ENCODE assay signal across 15 cellular contexts in genomic region chr4:41506071-41506470, GRCh38. TPM values are rescaled to one million over a fixed set of nuclear protein-coding genes. Genes with fewer than 3 reads are reported as not detected.
DNase-seq lines count a peak whose midpoint lies in the region; ATAC-seq and TF ChIP-seq lines count a peak whose summit lies in the region.
"Had no signal": no experiment of that assay in that cellular context is flagged by ENCODE, and none has a peak within 500 bp of the region (broad histone marks: within the 10 kb centered on the region; RNA-seq: fewer than 3 reads in every experiment).

No MANE protein-coding gene starts in this region.

- no peak for TF ChIP-seq CTCF in HFFc6 (IDR thresholded peaks at IDR 0.05)
- TF ChIP-seq CTCF in body of pancreas (IDR thresholded peaks at IDR 0.05): no peak
- TF ChIP-seq CTCF in lung (IDR thresholded peaks at IDR 0.05; ENCODE audit: control extremely low read depth, extremely low read depth): no peak
- no peak for TF ChIP-seq CTCF in mesothelial cell of epicardium (IDR thresholded peaks at IDR 0.05; ENCODE audit: unreplicated experiment)

- H3K27me3 Mint-ChIP-seq in HFFc6 (ENCODE audit: insufficient read depth): peaks cover 3% of the 10 kb centered on the region; the same call in 1 of the 2 replicates
- H3K27me3 Mint-ChIP-seq in mesothelial cell of epicardium (ENCODE audit: low read depth): no peaks in the 10 kb centered on the region
- H3K27me3 Mint-ChIP-seq: activated naive CD8-positive, alpha-beta T cell had no signal

- H3K27me3 ChIP-seq in ACC112 (ENCODE audit: insufficient read depth, low read length) (no peaks in the 10 kb centered on the region), body of pancreas (no peaks in the 10 kb centered on the region), lung (ENCODE audit: control insufficient read depth, insufficient read depth) (no peaks in the 10 kb centered on the region)
- H3K27me3 ChIP-seq: esophagus squamous epithelium had no signal

- H3K79me2 ChIP-seq in ACC112 (ENCODE audit: control insufficient read depth, insufficient read depth, low read length, unreplicated experiment): no peaks in the 10 kb centered on the region

- WGBS in body of pancreas, 2 donors: 31 to 52% methylated on average over 3 of the region's 3 CpGs
- WGBS in lung, 2 donors: 47 to 68% methylated on average over 3 of the region's 3 CpGs

- H3K4me1 Mint-ChIP-seq in HFFc6 (ENCODE audit: low read depth) (peaks cover 80% of the 10 kb centered on the region), mesothelial cell of epicardium (peaks cover 9% of the 10 kb centered on the region)
- H3K4me1 Mint-ChIP-seq: activated B cell treated with CpG ODN at 0.5 μM for 24 hours had no signal

- H3K4me1 ChIP-seq in ACC112 (ENCODE audit: control insufficient read depth, insufficient read depth, low read length, unreplicated experiment): peaks cover 4% of the 10 kb centered on the region
- peaks cover 10% of the 10 kb centered on the region for H3K4me1 ChIP-seq in body of pancreas
- H3K4me1 ChIP-seq in lung (ENCODE audit: control insufficient read depth in 2 of 2, insufficient read depth in 2 of 2, low read length in 2 of 2): peaks cover 2 to 21% of the 10 kb centered on the region in 2 donors

- DNase-seq in HFFc6 (peak; percentile 60), body of pancreas (no peak), lung (ENCODE audit: low spot score) (no peak), T-helper 2 cell (no peak), mesothelial cell of epicardium (ENCODE audit: low spot score in 2 of 2, unreplicated experiment in 2 of 2) (no peak)
- no peak for DNase-seq in stimulated activated CD4-positive, alpha-beta T cell treated with anti-CD3 and anti-CD28 coated beads, Interleukin-4, amount 100 ng/mL, for 1 hour
- DNase-seq: activated B cell treated with CpG ODN at 0.5 μM for 24 hours; activated CD8-positive, alpha-beta memory T cell treated with anti-CD3 and anti-CD28 coated beads, Interleukin-2, amount 50 U/mL, for 48 hours; esophagus squamous epithelium; NK-92 treated with Interleukin-12 subunit alpha and Interleukin-12 subunit beta, amount 100 ng/mL, for 24 hours; stimulated activated CD4-positive, alpha-beta T cell treated with anti-CD3 and anti-CD28 coated beads, Interleukin-12 subunit alpha, Interleukin-12 subunit beta, amount 100 ng/mL, for 4 hours had no signal

- H3K27ac ChIP-seq in ACC112 (ENCODE audit: low read depth, low read length) (0 out of 2 replicates have a peak overlapping the region, but pooled peaks have one; percentile 13), body of pancreas (peak overlapping the region in 2 of 4 donors; percentile 10 to 42), lung (ENCODE audit: low read depth in 1 of 2, low read length in 1 of 2) (no peak overlapping the region)
- H3K27ac ChIP-seq: esophagus squamous epithelium, SK-N-MC had no signal

- H3K9me3 ChIP-seq in body of pancreas (no peaks in the 10 kb centered on the region), lung (ENCODE audit: control insufficient read depth in 2 of 2, insufficient read depth in 1 of 2, low read length in 1 of 2) (no peaks in the 10 kb centered on the region)
- H3K9me3 ChIP-seq: esophagus squamous epithelium had no signal

- H3K4me3 Mint-ChIP-seq in HFFc6 (peak overlapping the region; percentile 51; the same call in 1 of the 2 replicates), mesothelial cell of epicardium (no peak overlapping the region)
- H3K4me3 Mint-ChIP-seq: activated B cell treated with CpG ODN at 0.5 μM for 24 hours; activated naive CD8-positive, alpha-beta T cell had no signal

- no peaks in the 10 kb centered on the region for H3K36me3 ChIP-seq in ACC112 (ENCODE audit: insufficient read depth, low read length)
- no peaks in the 10 kb centered on the region for H3K36me3 ChIP-seq in body of pancreas (replicated peaks in 1 of 2; ENCODE audit: insufficient read depth in 1 of 2, low read depth in 2 of 2)
- no peaks in the 10 kb centered on the region for H3K36me3 ChIP-seq in lung (ENCODE audit: control insufficient read depth in 2 of 2, insufficient read depth in 2 of 2, low read length in 2 of 2)
- H3K36me3 ChIP-seq: esophagus squamous epithelium had no signal

- no peak overlapping the region for H2AFZ ChIP-seq in ACC112 (ENCODE audit: low read length, unreplicated experiment)

- intact Hi-C loops in body of pancreas (cut with DNase I): no loop called here

- peak overlapping the region; percentile 82 for H3K27ac Mint-ChIP-seq in HFFc6
- no peak overlapping the region for H3K27ac Mint-ChIP-seq in mesothelial cell of epicardium
- H3K27ac Mint-ChIP-seq: activated B cell treated with CpG ODN at 0.5 μM for 24 hours; activated naive CD8-positive, alpha-beta T cell had no signal

- H3K4me3 ChIP-seq in ACC112 (ENCODE audit: low read depth, low read length): no peak overlapping the region
- no peak overlapping the region for H3K4me3 ChIP-seq in body of pancreas
- no peak overlapping the region for H3K4me3 ChIP-seq in lung
- H3K4me3 ChIP-seq: esophagus squamous epithelium, SK-N-MC had no signal

- no peak for TF ChIP-seq POLR2A in body of pancreas (IDR thresholded peaks at IDR 0.05)

- H3K9me3 Mint-ChIP-seq in HFFc6 (no peaks in the 10 kb centered on the region), mesothelial cell of epicardium (peaks cover 11% of the 10 kb centered on the region)
- H3K9me3 Mint-ChIP-seq: activated B cell treated with CpG ODN at 0.5 μM for 24 hours had no signal

- ATAC-seq in body of pancreas (peak; percentile 78), lung (ENCODE audit: insufficient read depth, low FRiP score) (peak; percentile 48), GM21786 (IDR thresholded peaks at IDR 0.05; ENCODE audit: unreplicated experiment) (no peak)

- peaks cover 31% of the 10 kb centered on the region; the same call in 1 of the 2 replicates for H3K36me3 Mint-ChIP-seq in HFFc6 (ENCODE audit: low read depth)
- peaks cover 24% of the 10 kb centered on the region for H3K36me3 Mint-ChIP-seq in mesothelial cell of epicardium
- H3K36me3 Mint-ChIP-seq: activated naive CD8-positive, alpha-beta T cell had no signal

RNA-seq across cellular contexts. Expression of gene LIMCH1, which starts 31.9 kb away (rescaled TPM):
- 100 to 1,000 TPM in 4 of 6 experiments, 10 to 100 TPM in 2; 14.4 to 236 (median 205) TPM for total RNA-seq in HFFc6 (2021; fragmentation: NEBNext Ultra II Directional; extraction: Animal tissue kit (Norgen Biotek cat#: 25700))
- 10 to 100 TPM in 1 of 2 donors, 1 to 10 TPM in 1; 9.3 to 24.1 TPM for total RNA-seq in body of pancreas
- 100 to 1,000 TPM; 204 to 299 TPM for total RNA-seq in lung
- polyA plus RNA-seq in lung: 10 to 100 TPM; 43.4 to 52.3 TPM
- 65.1 to 66.8 TPM (median 65.2 TPM) in 3 replicates for total RNA-seq in mesothelial cell of epicardium
- total RNA-seq: activated B cell treated with CpG ODN at 0.5 μM for 24 hours had no signal
